Comparison of ENCODE assay signal across 8 cellular contexts in genomic region chr7:77797734-77798393, GRCh38. TPM values are rescaled to one million over a fixed set of nuclear protein-coding genes. Genes with fewer than 3 reads are reported as not detected.
DNase-seq lines count a peak whose midpoint lies in the region; ATAC-seq and TF ChIP-seq lines count a peak whose summit lies in the region.

No MANE protein-coding gene starts in this region.

- in situ Hi-C loops in GM13977 (cut with MboI; ENCODE audit: low pct_unique_long_range_greater_than_20kb, low sequenced_read_pairs, unreplicated experiment) = loop anchor here (10.0 kb wide), 1 partner anchor 117 kb away; no protein-coding TSS in a partner anchor

- peaks cover 33% of the 10 kb centered on the region for H3K36me3 Mint-ChIP-seq in CD4-positive, alpha-beta T cell (ENCODE audit: low read depth)
- H3K36me3 Mint-ChIP-seq in WTC11 = peaks cover 7% of the 10 kb centered on the region; the same call in 1 of the 2 replicates

- CTCF ChIA-PET in CD4-positive, alpha-beta T cell (lab: Charles Lee) = interaction anchor here (0.5 to 2.0 kb wide), 14 partner anchors 33 to 222 kb away, joined by 3 to 6 read pairs (median 4); partner anchors contain the start of gene RSBN1L
- CTCF ChIA-PET in WTC11 (lab: Charles Lee) = interaction anchor here (0.6 to 1.1 kb wide), 8 partner anchors 9 to 146 kb away, joined by 3 to 6 read pairs (median 4); no protein-coding TSS in a partner anchor

- TF ChIP-seq POLR2A in heart left ventricle (IDR thresholded peaks at IDR 0.05) = peak in 1 of 2 donors; percentile 28

- H3K27ac Mint-ChIP-seq in CD4-positive, alpha-beta T cell = peak overlapping the region; percentile 87
- H3K27ac Mint-ChIP-seq in WTC11 = peak overlapping the region; percentile 95

- no peak for TF ChIP-seq CTCF in CD4-positive, alpha-beta T cell (IDR thresholded peaks at IDR 0.05)
- TF ChIP-seq CTCF in WTC11 (IDR thresholded peaks at IDR 0.05) (no peak), heart left ventricle (IDR thresholded peaks at IDR 0.05) (no peak), GM13977 (IDR thresholded peaks at IDR 0.05; ENCODE audit: extremely low read depth, insufficient read depth, missing control alignments) (no peak)

- peaks cover 79% of the 10 kb centered on the region for H3K4me1 Mint-ChIP-seq in CD4-positive, alpha-beta T cell (ENCODE audit: low read depth)
- H3K4me1 Mint-ChIP-seq in WTC11 = peaks cover 29% of the 10 kb centered on the region

- peak in 1 of 10 experiments; percentile 13 for DNase-seq in CD4-positive, alpha-beta T cell
- peak; percentile 11 for DNase-seq in GM19240 (ENCODE audit: insufficient read length, low spot score)
- DNase-seq in WTC11 (ENCODE audit: low spot score) = peak; percentile 64
- DNase-seq in heart left ventricle = peak in 3 of 5 donors; percentile 49 to 64 (median 49)
- no peak for DNase-seq in DMS153 (lab: John Stamatoyannopoulos, UW)
- no peak for DNase-seq in GM13977 (ENCODE audit: low spot score)

- H3K9ac ChIP-seq in rectal smooth muscle tissue (ENCODE audit: low read length) = peak overlapping the region; percentile 89

- H3K27me3 Mint-ChIP-seq in CD4-positive, alpha-beta T cell = no peaks in the 10 kb centered on the region
- H3K27me3 Mint-ChIP-seq in WTC11 (ENCODE audit: low read depth) = no peaks in the 10 kb centered on the region

- ATAC-seq in CD4-positive, alpha-beta T cell (ENCODE audit: poor library complexity) = peak; percentile 35
- peak; percentile 34 for ATAC-seq in HG03135 (IDR thresholded peaks at IDR 0.05; ENCODE audit: unreplicated experiment)
- ATAC-seq in WTC11 = peak; percentile 30
- peak; percentile 20 to 23 (median 22) for ATAC-seq in heart left ventricle

- no peaks in the 10 kb centered on the region for H3K27me3 ChIP-seq in CD4-positive, alpha-beta T cell (ENCODE audit: control insufficient read depth, insufficient read depth, low read length)
- H3K27me3 ChIP-seq in heart left ventricle (no peaks in the 10 kb centered on the region), rectal smooth muscle tissue (ENCODE audit: control insufficient read depth, insufficient read depth, low read length) (no peaks in the 10 kb centered on the region)

- peaks cover 0 to 75% (median 26%) of the 10 kb centered on the region in 12 donors for H3K4me1 ChIP-seq in heart left ventricle
- H3K4me1 ChIP-seq in rectal smooth muscle tissue (ENCODE audit: control insufficient read depth, insufficient read depth, low read length) = peaks cover 15% of the 10 kb centered on the region

- H3K27ac ChIP-seq in CD4-positive, alpha-beta T cell (ENCODE audit: low read depth, low read length) = peak overlapping the region; percentile 55
- peak overlapping the region in 11 of 12 donors; percentile 59 to 91 (median 85) for H3K27ac ChIP-seq in heart left ventricle
- H3K27ac ChIP-seq in rectal smooth muscle tissue (ENCODE audit: low read depth, low read length) = peak overlapping the region; percentile 89

- POLR2A ChIA-PET in CD4-positive, alpha-beta T cell (lab: Charles Lee) = interaction anchor here (0.9 to 2.2 kb wide), 13 partner anchors 18 to 445 kb away, joined by 3 to 14 read pairs (median 5); partner anchors contain the start of gene RSBN1L
- POLR2A ChIA-PET in WTC11 (lab: Charles Lee) = interaction anchor here (0.5 kb wide), 1 partner anchor 168 kb away, joined by 4 read pairs; no protein-coding TSS in a partner anchor

- H3K9me3 Mint-ChIP-seq in CD4-positive, alpha-beta T cell = no peaks in the 10 kb centered on the region
- H3K9me3 Mint-ChIP-seq in WTC11 = no peaks in the 10 kb centered on the region

- intact Hi-C loops in CD4-positive, alpha-beta T cell (cut with DNase I, micrococcal nuclease) = loop anchor here (2.0 to 10.0 kb wide), 6 partner anchors 34 to 261 kb away; partner anchors contain the start of genes PTPN12 (in 2 of the 2) and RSBN1L (in 2 of the 2)
- intact Hi-C loops in heart left ventricle (cut with DNase I) = loop anchor here in 4 of 10 donors (1.0 to 5.0 kb wide), 5 partner anchors 32 to 219 kb away; partner anchors contain the start of gene RSBN1L (in 2 of the 4)

- no peaks in the 10 kb centered on the region for H3K9me3 ChIP-seq in CD4-positive, alpha-beta T cell (ENCODE audit: control insufficient read depth, low read length)
- no peaks in the 10 kb centered on the region for H3K9me3 ChIP-seq in heart left ventricle

- peaks cover 0 to 15% (median 0%) of the 10 kb centered on the region in 9 donors for H3K36me3 ChIP-seq in heart left ventricle
- H3K36me3 ChIP-seq in rectal smooth muscle tissue (ENCODE audit: control insufficient read depth, insufficient read depth, low read length) = no peaks in the 10 kb centered on the region

- H3K4me3 ChIP-seq in heart left ventricle (peak overlapping the region; percentile 65 to 98 (median 88)), rectal smooth muscle tissue (ENCODE audit: low read length) (peak overlapping the region; percentile 92)

- 0 to 1% (median 0%) methylated on average over 24 to 35 of the region's 35 CpGs for WGBS in heart left ventricle, 4 donors

- peak overlapping the region; percentile 95 for H3K4me3 Mint-ChIP-seq in CD4-positive, alpha-beta T cell
- H3K4me3 Mint-ChIP-seq in WTC11 = peak overlapping the region; percentile 99

TF ChIP-seq in WTC11, 78 proteins besides CTCF, POLR2A, EP300 and RAD21 (continues in another document):
- TF ChIP-seq RORB (CRISPR knock-in tag; IDR thresholded peaks at IDR 0.05) (no peak), ZNF263 (CRISPR knock-in tag; IDR thresholded peaks at IDR 0.05; ENCODE audit: low read depth) (no peak), ZNF671 (CRISPR knock-in tag; IDR thresholded peaks at IDR 0.05) (no peak), ZNF281 (CRISPR knock-in tag; IDR thresholded peaks at IDR 0.05) (no peak), GRHL2 (CRISPR knock-in tag; IDR thresholded peaks at IDR 0.05; ENCODE audit: insufficient replicate concordance, severe bottlenecking) (no peak), RELA (CRISPR knock-in tag; IDR thresholded peaks at IDR 0.05; ENCODE audit: borderline replicate concordance) (no peak), ETV6 (CRISPR knock-in tag; IDR thresholded peaks at IDR 0.05) (peak; percentile 75; the same call in 1 of the 2 replicates), MXD4 (CRISPR knock-in tag; IDR thresholded peaks at IDR 0.05; ENCODE audit: borderline replicate concordance) (no peak), NR2C2 (CRISPR knock-in tag; IDR thresholded peaks at IDR 0.05) (no peak), USF2 (CRISPR knock-in tag; IDR thresholded peaks at IDR 0.05) (peak; percentile 80), SP1 (CRISPR knock-in tag; conservative IDR thresholded peaks at IDR 0.05) (no peak), MYBL2 (CRISPR knock-in tag; IDR thresholded peaks at IDR 0.05) (no peak), IRF1 (CRISPR knock-in tag; IDR thresholded peaks at IDR 0.05) (0 out of 2 replicates have a peak, but pooled peaks have one; percentile 49), NFE2L1 (CRISPR knock-in tag; IDR thresholded peaks at IDR 0.05) (no peak)
- TF ChIP-seq, protein P1, sequence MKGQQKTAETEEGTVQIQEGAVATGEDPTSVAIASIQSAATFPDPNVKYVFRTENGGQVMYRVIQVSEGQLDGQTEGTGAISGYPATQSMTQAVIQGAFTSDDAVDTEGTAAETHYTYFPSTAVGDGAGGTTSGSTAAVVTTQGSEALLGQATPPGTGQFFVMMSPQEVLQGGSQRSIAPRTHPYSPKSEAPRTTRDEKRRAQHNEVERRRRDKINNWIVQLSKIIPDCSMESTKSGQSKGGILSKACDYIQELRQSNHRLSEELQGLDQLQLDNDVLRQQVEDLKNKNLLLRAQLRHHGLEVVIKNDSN (CRISPR knock-in tag; IDR thresholded peaks at IDR 0.05) = peak; percentile 78

RNA-seq across cellular contexts. Expression of gene TMEM60, which starts 0.4 kb away (rescaled TPM):
- total RNA-seq in CD4-positive, alpha-beta T cell = 1 to 10 TPM; 1.2 to 2.4 TPM
- total RNA-seq in WTC11 (2021) (21.5 to 23.7 TPM (median 23.4 TPM) in 3 replicates), heart left ventricle (10 to 100 TPM in 2 of 9 donors, 1 to 10 TPM in 7; 5.4 to 13.2 (median 8.2) TPM)
- polyA plus RNA-seq in heart left ventricle = 10 to 100 TPM; 14.9 to 16.3 TPM

RNA-seq across cellular contexts. Expression of gene PHTF2, which starts 0.7 kb away (rescaled TPM):
- 10 to 100 TPM; 22.6 to 23.5 TPM for total RNA-seq in CD4-positive, alpha-beta T cell
- total RNA-seq in WTC11 (2021) = 17.9 to 20.1 TPM (median 19.7 TPM) in 3 replicates
- 10 to 100 TPM; 20.5 to 47.2 (median 24.2) TPM for total RNA-seq in heart left ventricle
- polyA plus RNA-seq in heart left ventricle = 10 to 100 TPM in 1 of 2 donors, 1 to 10 TPM in 1; 9.6 to 31.5 TPM

Comparison
In these comparisons a context has a peak if more than half of its experiments do, and no peak if none do; other contexts are left out.
1. DNase-seq: peak in GM19240 (single experiment), WTC11 (single experiment) and heart left ventricle (3 of 5); none in DMS153 (single experiment) and GM13977 (single experiment).
2. Peak in every context shown above with its lines, with median percentiles within 50 percentile points of each other: ATAC-seq and H3K27ac ChIP-seq.